ENCODE assay signal across 8 cellular contexts in the genomic region with DNA sequence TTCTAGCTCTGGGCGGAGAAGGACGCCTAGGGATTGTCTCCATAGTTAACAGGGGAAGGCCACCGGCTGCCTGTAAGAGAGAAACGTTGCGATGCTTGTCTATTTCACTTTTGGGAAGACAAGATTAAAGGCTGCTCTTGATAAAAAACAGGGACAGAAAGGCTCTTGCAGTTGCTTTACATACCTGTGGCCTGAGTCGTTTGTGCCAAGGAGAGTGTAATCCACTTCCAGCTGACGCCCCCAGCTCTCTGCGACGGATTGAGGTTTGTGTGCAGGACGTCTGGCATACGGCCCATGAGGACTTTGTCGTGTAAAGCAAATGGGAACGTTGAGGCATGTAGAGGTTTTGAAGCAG. TPM values are rescaled to one million over a fixed set of nuclear protein-coding genes. Genes with fewer than 3 reads are reported as not detected.
DNase-seq lines count a peak whose midpoint lies in the region; ATAC-seq lines count a peak whose summit lies in the region.

No MANE protein-coding gene starts in this region.

- intact Hi-C loops in posterior cingulate gyrus (cut with DNase I) = no loop called here

- H3K4me3 ChIP-seq in iPS DF 6.9 (ENCODE audit: low read length) = peak overlapping the region; percentile 53; the same call in 1 of the 2 replicates
- peak overlapping the region; percentile 76 to 93 (median 78) for H3K4me3 ChIP-seq in skeletal muscle tissue (ENCODE audit: low read length in 3 of 3)

- H3K27ac ChIP-seq in iPS DF 6.9 (ENCODE audit: low read length) (no peak overlapping the region), skeletal muscle tissue (ENCODE audit: low read depth, low read length) (peak overlapping the region; percentile 98)

- peak overlapping the region; percentile 86 to 98 (median 96) for H3K9ac ChIP-seq in skeletal muscle tissue (ENCODE audit: low read depth in 1 of 3, low read length in 3 of 3)

- CTCF ChIA-PET in activated CD8-positive, alpha-beta memory T cell treated with anti-CD3 and anti-CD28 coated beads, Interleukin-2, amount 10 ng/mL, durations not matched to agents 7 days and 5 days (lab: Charles Lee) = interaction anchor here (1.3 to 11.3 kb wide), 7 partner anchors 9 to 96 kb away, joined by 3 to 119 read pairs (median 5); no protein-coding TSS in a partner anchor

- H3K27ac Mint-ChIP-seq in activated CD8-positive, alpha-beta memory T cell treated with anti-CD3 and anti-CD28 coated beads, Interleukin-2, amount 10 ng/mL, durations not matched to agents 7 days and 5 days = peak overlapping the region; percentile 95
- H3K27ac Mint-ChIP-seq in activated naive CD8-positive, alpha-beta T cell treated with anti-CD3 and anti-CD28 coated beads, Interleukin-2, amount 50 U/mL, for 24 hours = peak overlapping the region; percentile 83

- peak; percentile 56 for DNase-seq in activated CD8-positive, alpha-beta memory T cell treated with anti-CD3 and anti-CD28 coated beads, Interleukin-2, amount 10 ng/mL, durations not matched to agents 7 days and 5 days
- DNase-seq in activated CD8-positive, alpha-beta memory T cell treated with anti-CD3 and anti-CD28 coated beads for 24 hours = no peak
- no peak for DNase-seq in activated naive CD8-positive, alpha-beta T cell treated with anti-CD3 and anti-CD28 coated beads, Interleukin-2, amount 50 U/mL, for 24 hours
- DNase-seq in iPS DF 6.9 (ENCODE audit: low read depth, low spot score) = no peak
- no peak for DNase-seq in posterior cingulate gyrus

- WGBS in iPS DF 6.9 (ENCODE audit: insufficient coverage, insufficient read length) = no CpG with 5 or more reads among the region's 13 CpGs

- peak overlapping the region; percentile 95 for H3K4me3 Mint-ChIP-seq in activated CD8-positive, alpha-beta memory T cell treated with anti-CD3 and anti-CD28 coated beads, Interleukin-2, amount 10 ng/mL, durations not matched to agents 7 days and 5 days
- peak overlapping the region; percentile 90 for H3K4me3 Mint-ChIP-seq in activated naive CD8-positive, alpha-beta T cell treated with anti-CD3 and anti-CD28 coated beads, Interleukin-2, amount 50 U/mL, for 24 hours

- H3K4me1 Mint-ChIP-seq in activated CD8-positive, alpha-beta memory T cell treated with anti-CD3 and anti-CD28 coated beads, Interleukin-2, amount 10 ng/mL, durations not matched to agents 7 days and 5 days = peaks cover 58% of the 10 kb centered on the region
- peaks cover 66% of the 10 kb centered on the region for H3K4me1 Mint-ChIP-seq in activated naive CD8-positive, alpha-beta T cell treated with anti-CD3 and anti-CD28 coated beads, Interleukin-2, amount 50 U/mL, for 24 hours

- peaks cover 5% of the 10 kb centered on the region for H3K4me1 ChIP-seq in iPS DF 6.9 (ENCODE audit: control insufficient read depth, insufficient read depth, low read length)
- H3K4me1 ChIP-seq in skeletal muscle tissue (ENCODE audit: control insufficient read depth in 3 of 3, insufficient read depth in 3 of 3, low read length in 3 of 3) = peaks cover 35 to 57% (median 50%) of the 10 kb centered on the region in 3 donors

- H3K9me3 Mint-ChIP-seq in activated CD8-positive, alpha-beta memory T cell treated with anti-CD3 and anti-CD28 coated beads, Interleukin-2, amount 10 ng/mL, durations not matched to agents 7 days and 5 days (ENCODE audit: low read depth) = no peaks in the 10 kb centered on the region
- no peaks in the 10 kb centered on the region for H3K9me3 Mint-ChIP-seq in activated naive CD8-positive, alpha-beta T cell treated with anti-CD3 and anti-CD28 coated beads, Interleukin-2, amount 50 U/mL, for 24 hours

- peaks cover 49% of the 10 kb centered on the region for H3K36me3 Mint-ChIP-seq in activated CD8-positive, alpha-beta memory T cell treated with anti-CD3 and anti-CD28 coated beads, Interleukin-2, amount 10 ng/mL, durations not matched to agents 7 days and 5 days
- peaks cover 34% of the 10 kb centered on the region for H3K36me3 Mint-ChIP-seq in activated naive CD8-positive, alpha-beta T cell treated with anti-CD3 and anti-CD28 coated beads, Interleukin-2, amount 50 U/mL, for 24 hours (ENCODE audit: low read depth)

- H3K9me3 ChIP-seq in iPS DF 6.9 (ENCODE audit: control insufficient read depth, insufficient read depth, low read length) (no peaks in the 10 kb centered on the region), skeletal muscle tissue (ENCODE audit: control insufficient read depth in 3 of 3, low read length in 3 of 3) (no peaks in the 10 kb centered on the region)

- ATAC-seq in activated CD8-positive, alpha-beta memory T cell treated with anti-CD3 and anti-CD28 coated beads, Interleukin-2, amount 10 ng/mL, durations not matched to agents 7 days and 5 days = no peak
- ATAC-seq in activated naive CD8-positive, alpha-beta T cell treated with anti-CD3 and anti-CD28 coated beads, Interleukin-2, amount 50 U/mL, for 24 hours = no peak
- ATAC-seq in HG03378 (IDR thresholded peaks at IDR 0.05; ENCODE audit: unreplicated experiment) = no peak
- no peak for ATAC-seq in GM19035 (IDR thresholded peaks at IDR 0.05; ENCODE audit: unreplicated experiment)

- peaks cover 5% of the 10 kb centered on the region for H3K27me3 ChIP-seq in iPS DF 6.9 (ENCODE audit: control insufficient read depth, insufficient read depth, low read length)
- H3K27me3 ChIP-seq in skeletal muscle tissue (ENCODE audit: control insufficient read depth in 3 of 3, insufficient read depth in 3 of 3, low read length in 3 of 3) = no peaks in the 10 kb centered on the region

- H3K36me3 ChIP-seq in iPS DF 6.9 (ENCODE audit: control insufficient read depth, insufficient read depth, low read length) (no peaks in the 10 kb centered on the region), skeletal muscle tissue (ENCODE audit: control insufficient read depth in 3 of 3, insufficient read depth in 3 of 3, low read length in 3 of 3) (peaks cover 0 to 11% (median 10%) of the 10 kb centered on the region in 3 donors)

- no peaks in the 10 kb centered on the region for H3K27me3 Mint-ChIP-seq in activated CD8-positive, alpha-beta memory T cell treated with anti-CD3 and anti-CD28 coated beads, Interleukin-2, amount 10 ng/mL, durations not matched to agents 7 days and 5 days
- H3K27me3 Mint-ChIP-seq in activated naive CD8-positive, alpha-beta T cell treated with anti-CD3 and anti-CD28 coated beads, Interleukin-2, amount 50 U/mL, for 24 hours = no peaks in the 10 kb centered on the region

RNA-seq across cellular contexts. Expression of a gene that starts 1.1 kb away (rescaled TPM):
- total RNA-seq in activated CD8-positive, alpha-beta memory T cell treated with anti-CD3 and anti-CD28 coated beads, Interleukin-2, amount 10 ng/mL, durations not matched to agents 7 days and 5 days = 10 to 100 TPM; 54.5 to 56.8 TPM
- total RNA-seq in skeletal muscle tissue = 16.7 TPM
